Comparison of ENCODE assay signal across 20 cellular contexts in genomic region chr4:78496021-78496643, GRCh38. TPM values are rescaled to one million over a fixed set of nuclear protein-coding genes. Genes with fewer than 3 reads are reported as not detected.
"Had no signal": no experiment of that assay in that cellular context is flagged by ENCODE, and none has a peak within 500 bp of the region (broad histone marks: within the 10 kb centered on the region; RNA-seq: fewer than 3 reads in every experiment).

No MANE protein-coding gene starts in this region.

- H3K36me3 Mint-ChIP-seq: memory B cell; naive thymus-derived CD8-positive, alpha-beta T cell had no signal

- H3K9me3 Mint-ChIP-seq: activated CD4-positive, alpha-beta T cell treated with anti-CD3 and anti-CD28 coated beads, Interleukin-2, amount 10 ng/mL, durations not matched to agents 7 days and 5 days; activated naive CD8-positive, alpha-beta T cell treated with anti-CD3 and anti-CD28 coated beads, Interleukin-2, amount 10 ng/mL, durations not matched to agents 7 days and 5 days; activated T-cell treated with anti-CD3 and anti-CD28 coated beads, Interleukin-2, amount 50 U/mL, for 24 hours; activated T-helper 2 cell treated with anti-CD3 and anti-CD28 coated beads, Interferon-gamma antibody, Interleukin-2, Interleukin-4, amounts not matched to agents 10 μg/mL and 5 μg/mL and 100 μg/mL, durations not matched to agents 14 hours and 24 hours and 36 hours; dendritic cell treated with granulocyte-macrophage colony-stimulating factor and Interleukin-4, amounts not matched to agents 40 ng/mL and 50 ng/mL, for 4 days; memory B cell; naive thymus-derived CD8-positive, alpha-beta T cell had no signal

- ATAC-seq: activated CD8-positive, alpha-beta T cell treated with anti-CD3 and anti-CD28 coated beads, Interleukin-2, amount 10 ng/mL, durations not matched to agents 7 days and 5 days; naive thymus-derived CD8-positive, alpha-beta T cell had no signal

- DNase-seq: activated CD4-positive, alpha-beta T cell treated with anti-CD3 and anti-CD28 coated beads, Interleukin-2, amount 10 ng/mL, durations not matched to agents 7 days and 5 days; activated CD8-positive, alpha-beta T cell treated with anti-CD3 and anti-CD28 coated beads, Interleukin-2, amount 10 ng/mL, durations not matched to agents 7 days and 5 days; activated naive CD4-positive, alpha-beta T cell treated with Interleukin-2 at 50 U/mL for 16 hours; activated naive CD8-positive, alpha-beta T cell treated with anti-CD3 and anti-CD28 coated beads, Interleukin-2, amount 10 ng/mL, durations not matched to agents 7 days and 5 days; activated T-cell treated with anti-CD3 and anti-CD28 coated beads, Interleukin-2, amount 50 U/mL, for 24 hours; aorta; cerebellar nuclear complex; effector memory CD4-positive, alpha-beta T cell; naive thymus-derived CD8-positive, alpha-beta T cell; stimulated activated CD4-positive, alpha-beta T cell treated with anti-CD3 and anti-CD28 coated beads, Interleukin-2, amount 100 ng/mL, for 24 hours; stimulated activated naive CD4-positive, alpha-beta T cell treated with Interleukin-2 at 50 U/mL for 16 hours; substantia nigra; T-helper 1 cell; T1000; transverse colon; uterus had no signal

- H3K27me3 Mint-ChIP-seq: dendritic cell treated with granulocyte-macrophage colony-stimulating factor and Interleukin-4, amounts not matched to agents 40 ng/mL and 50 ng/mL, for 4 days; memory B cell; naive thymus-derived CD8-positive, alpha-beta T cell had no signal

- H3K9me3 ChIP-seq: transverse colon, uterus had no signal

- H3K4me1 ChIP-seq: transverse colon, uterus had no signal

- H3K4me3 Mint-ChIP-seq: activated CD4-positive, alpha-beta T cell treated with anti-CD3 and anti-CD28 coated beads, Interleukin-2, amount 10 ng/mL, durations not matched to agents 7 days and 5 days; activated CD8-positive, alpha-beta T cell treated with anti-CD3 and anti-CD28 coated beads, Interleukin-2, amount 10 ng/mL, durations not matched to agents 7 days and 5 days; activated naive CD8-positive, alpha-beta T cell treated with anti-CD3 and anti-CD28 coated beads, Interleukin-2, amount 10 ng/mL, durations not matched to agents 7 days and 5 days; activated T-cell treated with anti-CD3 and anti-CD28 coated beads, Interleukin-2, amount 50 U/mL, for 24 hours; dendritic cell treated with granulocyte-macrophage colony-stimulating factor and Interleukin-4, amounts not matched to agents 40 ng/mL and 50 ng/mL, for 4 days; memory B cell; naive thymus-derived CD8-positive, alpha-beta T cell had no signal

- H3K4me1 Mint-ChIP-seq: activated CD4-positive, alpha-beta T cell treated with anti-CD3 and anti-CD28 coated beads, Interleukin-2, amount 10 ng/mL, durations not matched to agents 7 days and 5 days; activated naive CD8-positive, alpha-beta T cell treated with anti-CD3 and anti-CD28 coated beads, Interleukin-2, amount 10 ng/mL, durations not matched to agents 7 days and 5 days; memory B cell; naive thymus-derived CD8-positive, alpha-beta T cell had no signal

- H3K4me3 ChIP-seq: transverse colon, uterus had no signal

- H3K36me3 ChIP-seq: transverse colon, uterus had no signal

- H3K27ac ChIP-seq: transverse colon, uterus had no signal

- FAIRE-seq: bronchial epithelial cell had no signal

- H3K27me3 ChIP-seq: transverse colon, uterus had no signal

- H3K27ac Mint-ChIP-seq: activated CD4-positive, alpha-beta T cell treated with anti-CD3 and anti-CD28 coated beads, Interleukin-2, amount 10 ng/mL, durations not matched to agents 7 days and 5 days; activated CD8-positive, alpha-beta T cell treated with anti-CD3 and anti-CD28 coated beads, Interleukin-2, amount 10 ng/mL, durations not matched to agents 7 days and 5 days; activated naive CD8-positive, alpha-beta T cell treated with anti-CD3 and anti-CD28 coated beads, Interleukin-2, amount 10 ng/mL, durations not matched to agents 7 days and 5 days; activated T-cell treated with anti-CD3 and anti-CD28 coated beads, Interleukin-2, amount 50 U/mL, for 24 hours; activated T-helper 2 cell treated with anti-CD3 and anti-CD28 coated beads, Interferon-gamma antibody, Interleukin-2, Interleukin-4, amounts not matched to agents 10 μg/mL and 5 μg/mL and 100 μg/mL, durations not matched to agents 14 hours and 24 hours and 36 hours; dendritic cell treated with granulocyte-macrophage colony-stimulating factor and Interleukin-4, amounts not matched to agents 40 ng/mL and 50 ng/mL, for 4 days; memory B cell; naive thymus-derived CD8-positive, alpha-beta T cell had no signal

RNA-seq across cellular contexts. Expression of gene ANXA3, which starts 55.4 kb away (rescaled TPM):
- total RNA-seq: activated T-helper 2 cell treated with anti-CD3 and anti-CD28 coated beads, Interferon-gamma antibody, Interleukin-2, Interleukin-4, amounts not matched to agents 10 μg/mL and 5 μg/mL and 100 μg/mL, durations not matched to agents 14 hours and 24 hours and 36 hours; naive thymus-derived CD8-positive, alpha-beta T cell had no signal
